In the genomic region with DNA sequence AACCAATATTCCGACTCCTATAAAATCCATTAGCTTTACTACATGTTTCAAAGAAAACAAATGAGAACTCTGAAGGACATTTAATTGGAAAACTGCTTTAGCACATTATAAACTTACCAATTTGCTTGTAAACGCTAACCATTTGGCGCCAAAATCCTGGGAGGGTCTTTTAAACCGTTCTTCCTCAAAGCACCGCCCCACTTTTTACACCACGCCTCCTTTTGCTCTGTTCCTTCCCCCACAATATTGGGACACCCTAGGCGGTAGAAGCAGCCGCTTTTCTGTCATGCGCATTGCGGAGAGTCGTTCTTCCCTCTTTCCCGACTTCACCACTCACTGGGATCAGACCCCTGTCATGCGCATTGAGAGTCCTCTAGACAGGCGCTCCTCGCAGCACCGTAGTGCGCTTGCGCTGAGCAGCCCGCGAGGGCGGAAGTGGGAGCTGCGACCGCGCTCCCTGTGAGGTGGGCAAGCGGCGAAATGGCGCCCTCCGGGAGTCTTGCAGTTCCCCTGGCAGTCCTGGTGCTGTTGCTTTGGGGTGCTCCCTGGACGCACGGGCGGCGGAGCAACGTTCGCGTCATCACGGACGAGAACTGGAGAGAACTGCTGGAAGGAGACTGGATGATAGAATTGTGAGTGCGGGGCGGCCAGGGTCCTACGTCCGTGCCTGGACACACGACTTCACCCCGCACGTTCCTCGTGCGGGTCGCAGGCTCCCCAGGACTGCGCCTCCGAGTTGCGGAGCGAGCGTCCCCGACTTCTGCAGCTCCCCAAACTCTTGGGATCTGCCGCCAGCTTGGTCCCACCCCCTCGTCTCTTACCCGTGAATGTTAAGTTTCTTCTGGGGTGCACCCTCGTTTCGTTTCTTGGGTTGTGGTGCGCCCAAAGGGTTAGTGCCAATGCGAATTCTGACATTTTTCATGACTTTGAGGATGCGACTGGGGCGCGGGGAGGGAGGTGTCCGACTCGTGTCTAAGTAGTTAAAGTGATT, we compare ENCODE assay signal across 1 cellular context.
TF ChIP-seq lines count a peak whose summit lies in the region.

A gene with protein sequence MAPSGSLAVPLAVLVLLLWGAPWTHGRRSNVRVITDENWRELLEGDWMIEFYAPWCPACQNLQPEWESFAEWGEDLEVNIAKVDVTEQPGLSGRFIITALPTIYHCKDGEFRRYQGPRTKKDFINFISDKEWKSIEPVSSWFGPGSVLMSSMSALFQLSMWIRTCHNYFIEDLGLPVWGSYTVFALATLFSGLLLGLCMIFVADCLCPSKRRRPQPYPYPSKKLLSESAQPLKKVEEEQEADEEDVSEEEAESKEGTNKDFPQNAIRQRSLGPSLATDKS (plus strand): TSS at position 435 of the 991 bp plus-strand sequence. CDS start 46 bp downstream, at position 481.

TF ChIP-seq in HepG2, 621 proteins besides CTCF, POLR2A, EP300 and RAD21 (continued from another document and continues in another):
- TF ChIP-seq, protein P1, sequence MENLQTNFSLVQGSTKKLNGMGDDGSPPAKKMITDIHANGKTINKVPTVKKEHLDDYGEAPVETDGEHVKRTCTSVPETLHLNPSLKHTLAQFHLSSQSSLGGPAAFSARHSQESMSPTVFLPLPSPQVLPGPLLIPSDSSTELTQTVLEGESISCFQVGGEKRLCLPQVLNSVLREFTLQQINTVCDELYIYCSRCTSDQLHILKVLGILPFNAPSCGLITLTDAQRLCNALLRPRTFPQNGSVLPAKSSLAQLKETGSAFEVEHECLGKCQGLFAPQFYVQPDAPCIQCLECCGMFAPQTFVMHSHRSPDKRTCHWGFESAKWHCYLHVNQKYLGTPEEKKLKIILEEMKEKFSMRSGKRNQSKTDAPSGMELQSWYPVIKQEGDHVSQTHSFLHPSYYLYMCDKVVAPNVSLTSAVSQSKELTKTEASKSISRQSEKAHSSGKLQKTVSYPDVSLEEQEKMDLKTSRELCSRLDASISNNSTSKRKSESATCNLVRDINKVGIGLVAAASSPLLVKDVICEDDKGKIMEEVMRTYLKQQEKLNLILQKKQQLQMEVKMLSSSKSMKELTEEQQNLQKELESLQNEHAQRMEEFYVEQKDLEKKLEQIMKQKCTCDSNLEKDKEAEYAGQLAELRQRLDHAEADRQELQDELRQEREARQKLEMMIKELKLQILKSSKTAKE (CRISPR knock-in tag; IDR thresholded peaks at IDR 0.05; ENCODE audit: borderline replicate concordance) = no peak
- TF ChIP-seq MIXL1 (CRISPR knock-in tag; IDR thresholded peaks at IDR 0.05) (no peak), ZNF891 (CRISPR knock-in tag; IDR thresholded peaks at IDR 0.05) (peak; percentile 73), SP1 (IDR thresholded peaks at IDR 0.05) (no peak), SP1 (CRISPR knock-in tag; IDR thresholded peaks at IDR 0.05) (no peak), GATA4 (IDR thresholded peaks at IDR 0.05; ENCODE audit: borderline replicate concordance, low read depth) (peak; percentile 70; the same call in 1 of the 2 replicates), ARNTL (CRISPR knock-in tag; IDR thresholded peaks at IDR 0.05) (no peak), NR2F6 (IDR thresholded peaks at IDR 0.05) (no peak), NR2F6 (CRISPR knock-in tag; IDR thresholded peaks at IDR 0.05) (0 out of 2 replicates have a peak, but pooled peaks have one; percentile 19), ZNF605 (CRISPR knock-in tag; IDR thresholded peaks at IDR 0.05) (peak; percentile 68; the same call in 1 of the 2 replicates), ZSCAN25 (CRISPR knock-in tag; IDR thresholded peaks at IDR 0.05) (0 out of 2 replicates have a peak, but pooled peaks have one; percentile 32), POGZ (CRISPR knock-in tag; IDR thresholded peaks at IDR 0.05) (peak; percentile 82), ZNF839 (CRISPR knock-in tag; IDR thresholded peaks at IDR 0.05; ENCODE audit: borderline replicate concordance) (no peak), NBN (conservative IDR thresholded peaks at IDR 0.05) (no peak), NONO (IDR thresholded peaks at IDR 0.05) (no peak), NONO (CRISPR knock-in tag; conservative IDR thresholded peaks at IDR 0.05) (peak; percentile 81), ZBTB38 (CRISPR knock-in tag; IDR thresholded peaks at IDR 0.05) (peak; percentile 81), MBNL3 (CRISPR knock-in tag; conservative IDR thresholded peaks at IDR 0.05) (no peak), KDM3A (CRISPR knock-in tag; IDR thresholded peaks at IDR 0.05; ENCODE audit: low read depth) (0 out of 2 replicates have a peak, but pooled peaks have one; percentile 51), IRX3 (CRISPR knock-in tag; IDR thresholded peaks at IDR 0.05; ENCODE audit: borderline replicate concordance, low read depth) (no peak; the same call in 1 of the 2 replicates), HOXA9 (CRISPR knock-in tag; IDR thresholded peaks at IDR 0.05; ENCODE audit: borderline replicate concordance) (no peak), ZNF441 (CRISPR knock-in tag; IDR thresholded peaks at IDR 0.05; ENCODE audit: borderline replicate concordance) (no peak), KAT7 (CRISPR knock-in tag; IDR thresholded peaks at IDR 0.05; ENCODE audit: borderline replicate concordance) (peak; percentile 62; the same call in 1 of the 2 replicates), ZNF782 (CRISPR knock-in tag; IDR thresholded peaks at IDR 0.05; ENCODE audit: borderline replicate concordance) (no peak; the same call in 1 of the 2 replicates), CREM (IDR thresholded peaks at IDR 0.05) (no peak; the same call in 1 of the 2 replicates), CREM (CRISPR knock-in tag; IDR thresholded peaks at IDR 0.05) (no peak), U2AF2 (IDR thresholded peaks at IDR 0.05; ENCODE audit: low read depth, low read length) (no peak), ATRX (CRISPR knock-in tag; IDR thresholded peaks at IDR 0.05; ENCODE audit: borderline replicate concordance) (no peak; the same call in 1 of the 2 replicates), RELA (CRISPR knock-in tag; IDR thresholded peaks at IDR 0.05) (no peak), MLLT10 (CRISPR knock-in tag; IDR thresholded peaks at IDR 0.05) (no peak), SNAPC2 (CRISPR knock-in tag; IDR thresholded peaks at IDR 0.05) (no peak), HMG20B (CRISPR knock-in tag; conservative IDR thresholded peaks at IDR 0.05) (no peak), ONECUT2 (CRISPR knock-in tag; IDR thresholded peaks at IDR 0.05) (no peak), ZNF354B (CRISPR knock-in tag; IDR thresholded peaks at IDR 0.05) (peak; percentile 17; the same call in 1 of the 2 replicates), ZNF296 (CRISPR knock-in tag; conservative IDR thresholded peaks at IDR 0.05) (no peak)
- TF ChIP-seq, protein P2, sequence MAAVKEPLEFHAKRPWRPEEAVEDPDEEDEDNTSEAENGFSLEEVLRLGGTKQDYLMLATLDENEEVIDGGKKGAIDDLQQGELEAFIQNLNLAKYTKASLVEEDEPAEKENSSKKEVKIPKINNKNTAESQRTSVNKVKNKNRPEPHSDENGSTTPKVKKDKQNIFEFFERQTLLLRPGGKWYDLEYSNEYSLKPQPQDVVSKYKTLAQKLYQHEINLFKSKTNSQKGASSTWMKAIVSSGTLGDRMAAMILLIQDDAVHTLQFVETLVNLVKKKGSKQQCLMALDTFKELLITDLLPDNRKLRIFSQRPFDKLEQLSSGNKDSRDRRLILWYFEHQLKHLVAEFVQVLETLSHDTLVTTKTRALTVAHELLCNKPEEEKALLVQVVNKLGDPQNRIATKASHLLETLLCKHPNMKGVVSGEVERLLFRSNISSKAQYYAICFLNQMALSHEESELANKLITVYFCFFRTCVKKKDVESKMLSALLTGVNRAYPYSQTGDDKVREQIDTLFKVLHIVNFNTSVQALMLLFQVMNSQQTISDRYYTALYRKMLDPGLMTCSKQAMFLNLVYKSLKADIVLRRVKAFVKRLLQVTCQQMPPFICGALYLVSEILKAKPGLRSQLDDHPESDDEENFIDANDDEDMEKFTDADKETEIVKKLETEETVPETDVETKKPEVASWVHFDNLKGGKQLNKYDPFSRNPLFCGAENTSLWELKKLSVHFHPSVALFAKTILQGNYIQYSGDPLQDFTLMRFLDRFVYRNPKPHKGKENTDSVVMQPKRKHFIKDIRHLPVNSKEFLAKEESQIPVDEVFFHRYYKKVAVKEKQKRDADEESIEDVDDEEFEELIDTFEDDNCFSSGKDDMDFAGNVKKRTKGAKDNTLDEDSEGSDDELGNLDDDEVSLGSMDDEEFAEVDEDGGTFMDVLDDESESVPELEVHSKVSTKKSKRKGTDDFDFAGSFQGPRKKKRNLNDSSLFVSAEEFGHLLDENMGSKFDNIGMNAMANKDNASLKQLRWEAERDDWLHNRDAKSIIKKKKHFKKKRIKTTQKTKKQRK (IDR thresholded peaks at IDR 0.05; ENCODE audit: low read length) = no peak
- TF ChIP-seq, protein P3, sequence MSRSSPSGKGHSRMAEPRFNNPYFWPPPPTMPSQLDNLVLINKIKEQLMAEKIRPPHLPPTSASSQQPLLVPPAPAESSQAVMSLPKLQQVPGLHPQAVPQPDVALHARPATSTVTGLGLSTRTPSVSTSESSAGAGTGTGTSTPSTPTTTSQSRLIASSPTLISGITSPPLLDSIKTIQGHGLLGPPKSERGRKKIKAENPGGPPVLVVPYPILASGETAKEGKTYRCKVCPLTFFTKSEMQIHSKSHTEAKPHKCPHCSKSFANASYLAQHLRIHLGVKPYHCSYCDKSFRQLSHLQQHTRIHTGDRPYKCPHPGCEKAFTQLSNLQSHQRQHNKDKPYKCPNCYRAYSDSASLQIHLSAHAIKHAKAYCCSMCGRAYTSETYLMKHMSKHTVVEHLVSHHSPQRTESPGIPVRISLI (CRISPR knock-in tag; IDR thresholded peaks at IDR 0.05; ENCODE audit: borderline replicate concordance) = no peak
- TF ChIP-seq, protein P4, sequence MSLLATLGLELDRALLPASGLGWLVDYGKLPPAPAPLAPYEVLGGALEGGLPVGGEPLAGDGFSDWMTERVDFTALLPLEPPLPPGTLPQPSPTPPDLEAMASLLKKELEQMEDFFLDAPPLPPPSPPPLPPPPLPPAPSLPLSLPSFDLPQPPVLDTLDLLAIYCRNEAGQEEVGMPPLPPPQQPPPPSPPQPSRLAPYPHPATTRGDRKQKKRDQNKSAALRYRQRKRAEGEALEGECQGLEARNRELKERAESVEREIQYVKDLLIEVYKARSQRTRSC (CRISPR knock-in tag; IDR thresholded peaks at IDR 0.05; ENCODE audit: low read depth) = no peak
- TF ChIP-seq, protein P5, sequence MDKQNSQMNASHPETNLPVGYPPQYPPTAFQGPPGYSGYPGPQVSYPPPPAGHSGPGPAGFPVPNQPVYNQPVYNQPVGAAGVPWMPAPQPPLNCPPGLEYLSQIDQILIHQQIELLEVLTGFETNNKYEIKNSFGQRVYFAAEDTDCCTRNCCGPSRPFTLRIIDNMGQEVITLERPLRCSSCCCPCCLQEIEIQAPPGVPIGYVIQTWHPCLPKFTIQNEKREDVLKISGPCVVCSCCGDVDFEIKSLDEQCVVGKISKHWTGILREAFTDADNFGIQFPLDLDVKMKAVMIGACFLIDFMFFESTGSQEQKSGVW (CRISPR knock-in tag; IDR thresholded peaks at IDR 0.05; ENCODE audit: borderline replicate concordance) = no peak
- TF ChIP-seq, protein P6, sequence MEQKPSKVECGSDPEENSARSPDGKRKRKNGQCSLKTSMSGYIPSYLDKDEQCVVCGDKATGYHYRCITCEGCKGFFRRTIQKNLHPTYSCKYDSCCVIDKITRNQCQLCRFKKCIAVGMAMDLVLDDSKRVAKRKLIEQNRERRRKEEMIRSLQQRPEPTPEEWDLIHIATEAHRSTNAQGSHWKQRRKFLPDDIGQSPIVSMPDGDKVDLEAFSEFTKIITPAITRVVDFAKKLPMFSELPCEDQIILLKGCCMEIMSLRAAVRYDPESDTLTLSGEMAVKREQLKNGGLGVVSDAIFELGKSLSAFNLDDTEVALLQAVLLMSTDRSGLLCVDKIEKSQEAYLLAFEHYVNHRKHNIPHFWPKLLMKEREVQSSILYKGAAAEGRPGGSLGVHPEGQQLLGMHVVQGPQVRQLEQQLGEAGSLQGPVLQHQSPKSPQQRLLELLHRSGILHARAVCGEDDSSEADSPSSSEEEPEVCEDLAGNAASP (CRISPR knock-in tag; IDR thresholded peaks at IDR 0.05; ENCODE audit: borderline replicate concordance) = 0 out of 2 replicates have a peak, but pooled peaks have one; percentile 19
- TF ChIP-seq, protein P7, sequence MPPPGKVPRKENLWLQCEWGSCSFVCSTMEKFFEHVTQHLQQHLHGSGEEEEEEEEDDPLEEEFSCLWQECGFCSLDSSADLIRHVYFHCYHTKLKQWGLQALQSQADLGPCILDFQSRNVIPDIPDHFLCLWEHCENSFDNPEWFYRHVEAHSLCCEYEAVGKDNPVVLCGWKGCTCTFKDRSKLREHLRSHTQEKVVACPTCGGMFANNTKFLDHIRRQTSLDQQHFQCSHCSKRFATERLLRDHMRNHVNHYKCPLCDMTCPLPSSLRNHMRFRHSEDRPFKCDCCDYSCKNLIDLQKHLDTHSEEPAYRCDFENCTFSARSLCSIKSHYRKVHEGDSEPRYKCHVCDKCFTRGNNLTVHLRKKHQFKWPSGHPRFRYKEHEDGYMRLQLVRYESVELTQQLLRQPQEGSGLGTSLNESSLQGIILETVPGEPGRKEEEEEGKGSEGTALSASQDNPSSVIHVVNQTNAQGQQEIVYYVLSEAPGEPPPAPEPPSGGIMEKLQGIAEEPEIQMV (CRISPR knock-in tag; IDR thresholded peaks at IDR 0.05; ENCODE audit: low read depth) = peak; percentile 31; the same call in 1 of the 2 replicates
- TF ChIP-seq, protein P8, sequence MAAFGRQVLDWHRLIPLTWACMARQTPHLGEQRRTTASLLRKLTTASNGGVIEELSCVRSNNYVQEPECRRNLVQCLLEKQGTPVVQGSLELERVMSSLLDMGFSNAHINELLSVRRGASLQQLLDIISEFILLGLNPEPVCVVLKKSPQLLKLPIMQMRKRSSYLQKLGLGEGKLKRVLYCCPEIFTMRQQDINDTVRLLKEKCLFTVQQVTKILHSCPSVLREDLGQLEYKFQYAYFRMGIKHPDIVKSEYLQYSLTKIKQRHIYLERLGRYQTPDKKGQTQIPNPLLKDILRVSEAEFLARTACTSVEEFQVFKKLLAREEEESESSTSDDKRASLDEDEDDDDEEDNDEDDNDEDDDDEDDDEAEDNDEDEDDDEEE (CRISPR knock-in tag; IDR thresholded peaks at IDR 0.05) = no peak
- TF ChIP-seq, protein P9, sequence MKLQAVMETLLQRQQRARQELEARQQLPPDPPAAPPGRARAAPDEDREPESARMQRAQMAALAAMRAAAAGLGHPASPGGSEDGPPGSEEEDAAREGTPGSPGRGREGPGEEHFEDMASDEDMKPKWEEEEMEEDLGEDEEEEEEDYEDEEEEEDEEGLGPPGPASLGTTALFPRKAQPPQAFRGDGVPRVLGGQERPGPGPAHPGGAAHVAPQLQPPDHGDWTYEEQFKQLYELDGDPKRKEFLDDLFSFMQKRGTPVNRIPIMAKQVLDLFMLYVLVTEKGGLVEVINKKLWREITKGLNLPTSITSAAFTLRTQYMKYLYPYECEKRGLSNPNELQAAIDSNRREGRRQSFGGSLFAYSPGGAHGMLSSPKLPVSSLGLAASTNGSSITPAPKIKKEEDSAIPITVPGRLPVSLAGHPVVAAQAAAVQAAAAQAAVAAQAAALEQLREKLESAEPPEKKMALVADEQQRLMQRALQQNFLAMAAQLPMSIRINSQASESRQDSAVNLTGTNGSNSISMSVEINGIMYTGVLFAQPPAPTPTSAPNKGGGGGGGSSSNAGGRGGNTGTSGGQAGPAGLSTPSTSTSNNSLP (IDR thresholded peaks at IDR 0.05; ENCODE audit: low read depth, low read length) = peak; percentile 28; the same call in 1 of the 2 replicates
